In the genomic region with DNA sequence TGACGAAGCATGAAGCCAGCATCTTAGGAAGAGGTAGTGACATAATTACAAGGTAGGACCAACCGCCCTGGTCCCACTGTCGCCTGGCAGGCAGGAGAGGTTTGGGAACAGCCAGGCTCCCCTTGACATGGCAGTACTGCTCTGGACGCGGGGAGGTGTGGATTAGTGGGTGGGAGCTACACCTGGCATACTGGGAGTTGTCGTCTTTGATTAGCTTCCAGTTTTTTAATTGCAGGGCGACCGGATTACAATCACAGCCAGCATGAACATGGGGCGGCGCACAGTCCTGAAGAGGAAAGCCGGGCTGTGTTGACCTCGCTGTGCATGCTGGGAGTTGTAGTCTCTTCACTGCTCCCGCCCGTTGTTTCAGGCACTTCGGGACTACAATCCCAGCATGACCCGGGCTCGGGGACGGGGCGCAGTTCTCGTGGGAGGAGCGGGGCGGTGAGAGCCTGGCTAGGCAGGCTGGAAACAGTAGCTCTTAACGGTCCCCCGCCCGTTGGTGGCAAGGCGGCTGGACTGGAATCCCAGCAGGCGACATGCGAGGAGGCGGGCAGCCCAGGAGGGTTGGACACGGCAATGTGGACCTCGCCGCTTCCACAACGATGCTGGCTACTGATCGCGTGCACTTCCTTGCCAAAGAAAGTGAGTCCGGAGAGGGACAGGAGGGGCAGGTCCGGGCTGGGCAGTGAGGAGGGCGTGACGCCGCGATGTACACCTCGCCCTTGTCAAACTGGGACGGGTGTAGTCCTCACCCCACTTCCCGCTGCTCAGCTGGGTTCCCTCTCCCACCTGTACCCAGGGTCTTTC, we compare ENCODE assay signal across 8 cellular contexts.
DNase-seq lines count a peak whose midpoint lies in the region; ATAC-seq and TF ChIP-seq lines count a peak whose summit lies in the region.

No MANE protein-coding gene starts in this region.

- no peaks in the 10 kb centered on the region for H3K4me1 ChIP-seq in PC-3 (ENCODE audit: insufficient read depth, low read length)
- peaks cover 16% of the 10 kb centered on the region for H3K4me1 ChIP-seq in left ventricle myocardium inferior
- H3K4me1 ChIP-seq in OCI-LY7 (ENCODE audit: insufficient read depth, low read length, poor library complexity, severe bottlenecking) = no peaks in the 10 kb centered on the region

- no peaks in the 10 kb centered on the region for H3K36me3 Mint-ChIP-seq in activated T-helper 2 cell treated with anti-CD3 and anti-CD28 coated beads, Interferon-gamma antibody, Interleukin-2, Interleukin-4, amounts not matched to agents 10 μg/mL and 5 μg/mL and 100 μg/mL, durations not matched to agents 14 hours and 24 hours and 36 hours (ENCODE audit: low read depth)

- H3K27me3 Mint-ChIP-seq in activated T-helper 2 cell treated with anti-CD3 and anti-CD28 coated beads, Interferon-gamma antibody, Interleukin-2, Interleukin-4, amounts not matched to agents 10 μg/mL and 5 μg/mL and 100 μg/mL, durations not matched to agents 14 hours and 24 hours and 36 hours (ENCODE audit: low read depth) = no peaks in the 10 kb centered on the region

- POLR2A ChIA-PET in PC-3 (lab: Charles Lee; ENCODE audit: unreplicated experiment) (no interaction called here), OCI-LY7 (lab: Charles Lee) (no interaction called here)

- H3K79me2 ChIP-seq in PC-3 (ENCODE audit: low read length) = no peaks in the 10 kb centered on the region
- H3K79me2 ChIP-seq in OCI-LY7 (ENCODE audit: insufficient read depth, low read depth, low read length) = no peaks in the 10 kb centered on the region

- no peak overlapping the region for H3K9ac ChIP-seq in PC-3 (ENCODE audit: low read length)

- H3K4me2 ChIP-seq in PC-3 (ENCODE audit: low read length) (peak overlapping the region; percentile 79), OCI-LY7 (ENCODE audit: low read length) (no peak overlapping the region)

- BruUV-seq in PC-3 (replicated peaks; lab: Mats Ljungman, UMichigan) (TSS peak; percentile 37), OCI-LY7 (replicated peaks; lab: Mats Ljungman, UMichigan) (no TSS peak)

- H3K4me3 ChIP-seq in PC-3 (ENCODE audit: low read length) (peak overlapping the region; percentile 63), left ventricle myocardium inferior (peak overlapping the region; percentile 84), OCI-LY7 (ENCODE audit: low read depth, low read length, poor library complexity, severe bottlenecking) (no peak overlapping the region)

- H3K36me3 ChIP-seq in PC-3 (ENCODE audit: low read depth, low read length) (no peaks in the 10 kb centered on the region), left ventricle myocardium inferior (no peaks in the 10 kb centered on the region), OCI-LY7 (ENCODE audit: insufficient read depth, low read length) (no peaks in the 10 kb centered on the region)

- H3K9me3 ChIP-seq in PC-3 (ENCODE audit: low read length) (no peaks in the 10 kb centered on the region), left ventricle myocardium inferior (replicated peaks) (peaks cover 40% of the 10 kb centered on the region), OCI-LY7 (ENCODE audit: low read length) (no peaks in the 10 kb centered on the region)

- peaks cover 51% of the 10 kb centered on the region for H3K9me3 Mint-ChIP-seq in activated T-helper 2 cell treated with anti-CD3 and anti-CD28 coated beads, Interferon-gamma antibody, Interleukin-2, Interleukin-4, amounts not matched to agents 10 μg/mL and 5 μg/mL and 100 μg/mL, durations not matched to agents 14 hours and 24 hours and 36 hours

- H3K9me2 ChIP-seq in PC-3 (replicated peaks; ENCODE audit: low read length) (no peaks in the 10 kb centered on the region), OCI-LY7 (ENCODE audit: insufficient read depth, low read length) (no peaks in the 10 kb centered on the region)

- H4K20me1 ChIP-seq in PC-3 (ENCODE audit: low read length) (no peaks in the 10 kb centered on the region), OCI-LY7 (ENCODE audit: insufficient read depth, low read length) (no peaks in the 10 kb centered on the region)

- H3K4me1 Mint-ChIP-seq in activated T-helper 2 cell treated with anti-CD3 and anti-CD28 coated beads, Interferon-gamma antibody, Interleukin-2, Interleukin-4, amounts not matched to agents 10 μg/mL and 5 μg/mL and 100 μg/mL, durations not matched to agents 14 hours and 24 hours and 36 hours (ENCODE audit: low read depth) = peaks cover 2% of the 10 kb centered on the region

- intact Hi-C loops in PC-3 (cut with micrococcal nuclease) (no loop called here), left ventricle myocardium inferior (cut with micrococcal nuclease) (no loop called here), OCI-LY7 (cut with micrococcal nuclease; ENCODE audit: unreplicated experiment) (no loop called here)
- intact Hi-C loops in activated T-helper 2 cell treated with anti-CD3 and anti-CD28 coated beads, Interferon-gamma antibody, Interleukin-2, Interleukin-4, amounts not matched to agents 10 μg/mL and 5 μg/mL and 100 μg/mL, durations not matched to agents 14 hours and 24 hours and 36 hours (cut with micrococcal nuclease) = loop anchor here (1.0 kb wide), 1 partner anchor 26 kb away; no protein-coding TSS in a partner anchor

- CTCF ChIA-PET in PC-3 (lab: Charles Lee) = no interaction called here
- CTCF ChIA-PET in OCI-LY7 (lab: Charles Lee; ENCODE audit: unreplicated experiment) = no interaction called here

- no peaks in the 10 kb centered on the region for H3F3A ChIP-seq in PC-3 (ENCODE audit: low read length, unreplicated experiment)

- H3K27ac ChIP-seq in PC-3 (ENCODE audit: low read length) (no peak overlapping the region), left ventricle myocardium inferior (replicated peaks) (peak overlapping the region; percentile 78), OCI-LY7 (ENCODE audit: low read depth, low read length, poor library complexity, severe bottlenecking) (no peak overlapping the region)

- H2AFZ ChIP-seq in PC-3 (ENCODE audit: low read length) (peak overlapping the region; percentile 91), OCI-LY7 (ENCODE audit: low read length) (no peak overlapping the region)

- peak overlapping the region; percentile 49 for H3K27ac Mint-ChIP-seq in activated T-helper 2 cell treated with anti-CD3 and anti-CD28 coated beads, Interferon-gamma antibody, Interleukin-2, Interleukin-4, amounts not matched to agents 10 μg/mL and 5 μg/mL and 100 μg/mL, durations not matched to agents 14 hours and 24 hours and 36 hours

- ATAC-seq in PC-3 (peak; percentile 99), GM18519 (IDR thresholded peaks at IDR 0.05; ENCODE audit: low FRiP score, unreplicated experiment) (no peak), HG02571 (IDR thresholded peaks at IDR 0.05; ENCODE audit: unreplicated experiment) (no peak)

- peak overlapping the region; percentile 82 for H3K4me3 Mint-ChIP-seq in activated T-helper 2 cell treated with anti-CD3 and anti-CD28 coated beads, Interferon-gamma antibody, Interleukin-2, Interleukin-4, amounts not matched to agents 10 μg/mL and 5 μg/mL and 100 μg/mL, durations not matched to agents 14 hours and 24 hours and 36 hours (ENCODE audit: low read depth)

- no peak for TF ChIP-seq CTCF in PC-3 (conservative IDR thresholded peaks at IDR 0.05; ENCODE audit: low read depth, low read length)
- no peak for TF ChIP-seq CTCF in left ventricle myocardium inferior (IDR thresholded peaks at IDR 0.05; ENCODE audit: borderline replicate concordance)
- TF ChIP-seq CTCF in OCI-LY7 (conservative IDR thresholded peaks at IDR 0.05; ENCODE audit: low read length) = no peak

- H3K27me3 ChIP-seq in PC-3 (ENCODE audit: low read length) (no peaks in the 10 kb centered on the region), left ventricle myocardium inferior (ENCODE audit: low read depth) (no peaks in the 10 kb centered on the region)

- peak; percentile 99 for DNase-seq in DMS 273 (lab: John Stamatoyannopoulos, UW; ENCODE audit: unreplicated experiment)
- peak; percentile 82 for DNase-seq in PC-3
- peak; percentile 56 for DNase-seq in activated T-helper 2 cell treated with anti-CD3 and anti-CD28 coated beads, Interferon-gamma antibody, Interleukin-2, Interleukin-4, amounts not matched to agents 10 μg/mL and 5 μg/mL and 100 μg/mL, durations not matched to agents 14 hours and 24 hours and 36 hours (ENCODE audit: low spot score)
- DNase-seq in left ventricle myocardium inferior = peak; percentile 93
- DNase-seq in stimulated activated CD4-positive, alpha-beta T cell treated with anti-CD3 and anti-CD28 coated beads, Interleukin-15, amount 100 ng/mL, for 1 hour (ENCODE audit: low read depth in 1 of 2, low spot score in 1 of 2) = peak; percentile 75 to 76
- DNase-seq in OCI-LY7 (ENCODE audit: low spot score) = no peak
